In genomic region chr7:139650429-139651100, GRCh38 we compare ENCODE assay signal across 14 cellular contexts.
DNase-seq lines count a peak whose midpoint lies in the region; ATAC-seq and TF ChIP-seq lines count a peak whose summit lies in the region.
"Had no signal": no experiment of that assay in that cellular context is flagged by ENCODE, and none has a peak within 500 bp of the region (broad histone marks: within the 10 kb centered on the region; RNA-seq: fewer than 3 reads in every experiment).

No MANE protein-coding gene starts in this region.

- in situ Hi-C loops in gastrocnemius medialis (cut with MboI; ENCODE audit: low sequenced_read_pairs in 4 of 4): loop anchor here in 1 of 4 donors (10.0 kb wide), 1 partner anchor 104 kb away; no protein-coding TSS in a partner anchor

- intact Hi-C loops in gastrocnemius medialis (cut with DNase I; ENCODE audit: low total_unique reads): no loop called here

- DNase-seq in kidney tubule cell (ENCODE audit: low spot score) (peak; percentile 68), gastrocnemius medialis (no peak), SIG-M5 (lab: John Stamatoyannopoulos, UW) (no peak), NCI-H226 (no peak), KG1 (lab: John Stamatoyannopoulos, UW) (no peak)
- DNase-seq: activated CD4-positive, alpha-beta T cell treated with anti-CD3 and anti-CD28 coated beads, Interleukin-2, amount 10 ng/mL, durations not matched to agents 24 days and 14 days; activated T-cell treated with anti-CD3 and anti-CD28 coated beads, Interleukin-2, amount 50 U/mL, for 4 hours; hypothalamus; stimulated activated CD4-positive, alpha-beta T cell treated with anti-CD3 and anti-CD28 coated beads, Interleukin-12 subunit alpha, Interleukin-12 subunit beta, amount 100 ng/mL, for 4 hours had no signal

- TF ChIP-seq CTCF in HEK293 (tag by site-specific recombination; IDR thresholded peaks at IDR 0.05): no peak
- TF ChIP-seq CTCF in gastrocnemius medialis (IDR thresholded peaks at IDR 0.05 in 4 of 5, conservative IDR thresholded peaks at IDR 0.05 in 1 of 5): no peak

- CTCF ChIA-PET in HEK293 (lab: Yijun Ruan, JAX): interaction anchor here (0.7 to 1.5 kb wide), 6 partner anchors 9 to 353 kb away, joined by 3 to 5 read pairs (median 4); no protein-coding TSS in a partner anchor

- ATAC-seq in gastrocnemius medialis (no peak), GM21515 (IDR thresholded peaks at IDR 0.05; ENCODE audit: unreplicated experiment) (no peak)
- ATAC-seq: activated T-cell treated with anti-CD3 and anti-CD28 coated beads, Interleukin-2, amount 50 U/mL, for 4 hours had no signal

- no peaks in the 10 kb centered on the region for H3K27me3 ChIP-seq in gastrocnemius medialis
- H3K27me3 ChIP-seq: esophagus muscularis mucosa, MG63 had no signal

- H3K36me3 ChIP-seq in HEK293 (ENCODE audit: control insufficient read depth in 2 of 2, insufficient read depth in 1 of 2, low read length in 2 of 2) (peaks cover 0 to under 1% of the 10 kb centered on the region in 2 experiments; a peak in 1 of 3 replicates), gastrocnemius medialis (no peaks in the 10 kb centered on the region)

- no peak for TF ChIP-seq POLR2A in gastrocnemius medialis (IDR thresholded peaks at IDR 0.05)

- H3K9me3 ChIP-seq in HEK293 (ENCODE audit: control insufficient read depth, insufficient read depth, low read depth, low read length): no peaks in the 10 kb centered on the region
- H3K9me3 ChIP-seq in gastrocnemius medialis: no peaks in the 10 kb centered on the region
- H3K9me3 ChIP-seq: esophagus muscularis mucosa, MG63 had no signal

- H3K4me3 ChIP-seq in HEK293 (ENCODE audit: low read depth, low read length) (no peak overlapping the region), gastrocnemius medialis (no peak overlapping the region)
- H3K4me3 ChIP-seq: esophagus muscularis mucosa, MG63 had no signal

- POLR2A ChIA-PET in HEK293 (lab: Yijun Ruan, JAX): no interaction called here

- H3K4me1 ChIP-seq in HEK293 (ENCODE audit: control insufficient read depth, insufficient read depth, low read length): no peaks in the 10 kb centered on the region
- peaks cover 32 to 36% of the 10 kb centered on the region in 2 donors for H3K4me1 ChIP-seq in gastrocnemius medialis

- H3K27ac ChIP-seq in HEK293 (ENCODE audit: extremely low read depth, low read depth, low read length) (no peak overlapping the region), cingulate gyrus (ENCODE audit: low read depth, low read length) (peak overlapping the region; percentile 93), gastrocnemius medialis (peak overlapping the region; percentile 59 to 76 (median 71))

TF ChIP-seq in HEK293, 187 proteins besides CTCF, POLR2A, EP300 and RAD21:
- TF ChIP-seq ZNF391 (tag by site-specific recombination; IDR thresholded peaks at IDR 0.05; ENCODE audit: borderline replicate concordance, low read depth) (no peak), ZNF596 (tag by site-specific recombination; IDR thresholded peaks at IDR 0.05) (no peak), SETDB1 (IDR thresholded peaks at IDR 0.05; ENCODE audit: insufficient read length, low read length) (no peak), KLF17 (tag by site-specific recombination; IDR thresholded peaks at IDR 0.05) (0 out of 2 replicates have a peak, but pooled peaks have one; percentile 32)
